In genomic region chr13:48580185-48580803, GRCh38 we compare ENCODE assay signal across 9 cellular contexts. TPM values are rescaled to one million over a fixed set of nuclear protein-coding genes. Genes with fewer than 3 reads are reported as not detected.
DNase-seq lines count a peak whose midpoint lies in the region; ATAC-seq and TF ChIP-seq lines count a peak whose summit lies in the region.
"Had no signal": no experiment of that assay in that cellular context is flagged by ENCODE, and none has a peak within 500 bp of the region (broad histone marks: within the 10 kb centered on the region; RNA-seq: fewer than 3 reads in every experiment).

No MANE protein-coding gene starts in this region.

- H3K36me3 ChIP-seq in CD8-positive, alpha-beta T cell (ENCODE audit: insufficient read depth, low read length), result no peaks in the 10 kb centered on the region

- POLR2A ChIA-PET in CD8-positive, alpha-beta T cell (lab: Charles Lee), result interaction anchor here (0.5 to 1.9 kb wide), 7 partner anchors 16 to 541 kb away, joined by 3 to 8 read pairs (median 3); no protein-coding TSS in a partner anchor

- no peak overlapping the region for H3K27ac ChIP-seq in CD8-positive, alpha-beta T cell (ENCODE audit: low read depth, low read length)

- no peaks in the 10 kb centered on the region for H3K4me1 ChIP-seq in CD8-positive, alpha-beta T cell (ENCODE audit: insufficient read depth, low read length)

- no peaks in the 10 kb centered on the region for H3K36me3 Mint-ChIP-seq in CD8-positive, alpha-beta T cell
- H3K36me3 Mint-ChIP-seq: IgD-negative memory B cell had no signal

- H3K4me1 Mint-ChIP-seq in CD8-positive, alpha-beta T cell (ENCODE audit: low read depth), result peaks cover 3% of the 10 kb centered on the region

- no peak overlapping the region for H3K27ac Mint-ChIP-seq in CD8-positive, alpha-beta T cell

- H3K4me3 ChIP-seq in CD8-positive, alpha-beta T cell (ENCODE audit: low read depth, low read length), result no peak overlapping the region

- no peak overlapping the region for H3K4me3 Mint-ChIP-seq in CD8-positive, alpha-beta T cell

- H3K9me3 ChIP-seq in CD8-positive, alpha-beta T cell (ENCODE audit: low read length), result no peaks in the 10 kb centered on the region

- no peaks in the 10 kb centered on the region for H3K9me3 Mint-ChIP-seq in CD8-positive, alpha-beta T cell

- DNase-seq in CD8-positive, alpha-beta T cell, result peak; percentile 50 to 81 (median 68)
- peak; percentile 23 for DNase-seq in HuH-7.5 (ENCODE audit: low spot score)
- DNase-seq in RPMI8226, result peak; percentile 72
- peak; percentile 49 for DNase-seq in activated effector memory CD4-positive, alpha-beta T cell treated with Interleukin-2 at 50 U/mL for 16 hours
- DNase-seq in globus pallidus (ENCODE audit: low spot score), result peak; percentile 72
- peak; percentile 86 for DNase-seq in pons (ENCODE audit: low spot score)

- CTCF ChIA-PET in CD8-positive, alpha-beta T cell (lab: Charles Lee), result interaction anchor here (0.6 to 7.8 kb wide), 54 partner anchors 11 to 542 kb away, joined by 3 to 147 read pairs (median 5); partner anchors contain the start of genes ITM2B, MED4, NUDT15 and RCBTB2

- peaks cover 30% of the 10 kb centered on the region for H3K27me3 Mint-ChIP-seq in CD8-positive, alpha-beta T cell (ENCODE audit: low read depth)

- peak; percentile 79 for ATAC-seq in CD8-positive, alpha-beta T cell
- no peak for ATAC-seq in GM18511 (IDR thresholded peaks at IDR 0.05; ENCODE audit: unreplicated experiment)
- no peak for ATAC-seq in HG03342 (IDR thresholded peaks at IDR 0.05; ENCODE audit: unreplicated experiment)

- peak; percentile 85 for TF ChIP-seq CTCF in CD8-positive, alpha-beta T cell (IDR thresholded peaks at IDR 0.05)

- intact Hi-C loops in CD8-positive, alpha-beta T cell (cut with DNase I, micrococcal nuclease), result loop anchor here (1.0 to 5.0 kb wide), 7 partner anchors 18 to 453 kb away; no protein-coding TSS in a partner anchor

- no peaks in the 10 kb centered on the region for H3K27me3 ChIP-seq in CD8-positive, alpha-beta T cell (ENCODE audit: insufficient read depth, low read length)

RNA-seq across cellular contexts. Expression of gene RCBTB2, which starts 47.4 kb away (rescaled TPM):
- 1 to 10 TPM; 1.5 to 2.0 TPM for total RNA-seq in CD8-positive, alpha-beta T cell

Comparison
In these comparisons a context has a peak if more than half of its experiments do, and no peak if none do; other contexts are left out.
1. DNase-seq: peak in every context shown above with its lines; median percentile 86 in pons; 72 in RPMI8226; 72 in globus pallidus; 68 in CD8-positive, alpha-beta T cell; 49 in activated effector memory CD4-positive, alpha-beta T cell treated with Interleukin-2 at 50 U/mL for 16 hours; 23 in HuH-7.5.